Comparison of ENCODE assay signal across 21 cellular contexts in the genomic region with DNA sequence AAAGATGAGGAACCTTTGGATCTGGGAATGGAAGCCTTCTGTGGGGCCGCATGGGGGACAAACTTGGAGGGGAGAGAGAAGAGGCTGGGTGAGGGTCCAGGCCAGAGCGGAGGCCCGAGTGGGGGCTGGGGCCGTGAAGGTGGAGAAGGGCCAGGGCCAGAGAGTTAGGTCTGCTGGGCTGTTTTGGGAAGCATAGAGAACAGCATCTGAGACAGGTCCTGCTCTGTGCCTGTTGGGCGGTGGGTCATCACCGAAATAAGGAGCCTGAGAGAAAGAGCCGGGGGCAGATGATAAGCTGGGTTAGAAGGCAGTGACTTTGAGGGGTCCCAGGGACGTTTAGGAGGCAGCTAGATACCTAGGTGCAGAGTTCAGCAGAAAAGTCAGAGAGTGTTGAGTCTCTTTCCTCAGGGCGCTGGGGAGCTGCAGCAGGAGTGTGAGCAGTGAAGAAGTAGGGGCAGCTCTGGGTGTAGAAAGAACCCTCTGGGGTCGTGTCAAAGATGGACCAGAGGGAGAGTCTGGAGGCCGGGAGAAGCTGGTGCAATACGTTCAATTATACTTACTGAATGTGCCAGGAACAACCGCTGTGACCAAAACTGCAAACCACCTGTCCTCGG. TPM values are rescaled to one million over a fixed set of nuclear protein-coding genes. Genes with fewer than 3 reads are reported as not detected.
"Had no signal": no experiment of that assay in that cellular context is flagged by ENCODE, and none has a peak within 500 bp of the region (broad histone marks: within the 10 kb centered on the region; RNA-seq: fewer than 3 reads in every experiment).

No MANE protein-coding gene starts in this region.

- H3K36me3 ChIP-seq: gastrocnemius medialis, uterus had no signal

- ATAC-seq: gastrocnemius medialis; left cardiac atrium; left ventricle myocardium superior; naive thymus-derived CD4-positive, alpha-beta T cell; right cardiac atrium had no signal

- DNase-seq: dorsolateral prefrontal cortex; effector CD8-positive, alpha-beta T cell; gastrocnemius medialis; immature natural killer cell; left cardiac atrium; left ventricle myocardium superior; mesendoderm; naive thymus-derived CD4-positive, alpha-beta T cell; nephron progenitor cell; right cardiac atrium; small intestine; stimulated activated CD4-positive, alpha-beta T cell treated with anti-CD3 and anti-CD28 coated beads, Interleukin-12 subunit alpha, Interleukin-12 subunit beta, amount 100 ng/mL, for 4 hours; stimulated activated naive CD4-positive, alpha-beta T cell; uterus had no signal

- H3K27ac ChIP-seq: coronary artery, gastrocnemius medialis had no signal

- H3K27me3 Mint-ChIP-seq: type B pancreatic cell had no signal

- H3K9me3 ChIP-seq: gastrocnemius medialis, uterus had no signal

- H3K4me3 ChIP-seq: coronary artery, dorsolateral prefrontal cortex, gastrocnemius medialis, lung, uterus had no signal

- H3K4me3 Mint-ChIP-seq: immature natural killer cell; naive thymus-derived CD4-positive, alpha-beta T cell; nephron progenitor cell; type B pancreatic cell had no signal

- H3K9me3 Mint-ChIP-seq: immature natural killer cell, nephron progenitor cell, type B pancreatic cell had no signal

- H3K27ac Mint-ChIP-seq: immature natural killer cell, type B pancreatic cell had no signal

- H3K27me3 ChIP-seq: dorsolateral prefrontal cortex, gastrocnemius medialis, uterus had no signal

RNA-seq across cellular contexts. Expression of a gene that starts 28.0 kb away (rescaled TPM):
- total RNA-seq: chondrocyte; esophagus mucosa; fibroblast of villous mesenchyme; naive thymus-derived CD4-positive, alpha-beta T cell had no signal
- polyA plus RNA-seq: immature natural killer cell had no signal

RNA-seq across cellular contexts. Expression of a gene that starts 49.2 kb away (rescaled TPM):
- total RNA-seq: chondrocyte, fibroblast of villous mesenchyme had no signal
- polyA plus RNA-seq: keratinocyte had no signal

RNA-seq across cellular contexts. Expression of a gene that starts 55.9 kb away (rescaled TPM):
- total RNA-seq: chondrocyte, fibroblast of villous mesenchyme had no signal
